ENCODE assay signal across 8 cellular contexts in the genomic region with DNA sequence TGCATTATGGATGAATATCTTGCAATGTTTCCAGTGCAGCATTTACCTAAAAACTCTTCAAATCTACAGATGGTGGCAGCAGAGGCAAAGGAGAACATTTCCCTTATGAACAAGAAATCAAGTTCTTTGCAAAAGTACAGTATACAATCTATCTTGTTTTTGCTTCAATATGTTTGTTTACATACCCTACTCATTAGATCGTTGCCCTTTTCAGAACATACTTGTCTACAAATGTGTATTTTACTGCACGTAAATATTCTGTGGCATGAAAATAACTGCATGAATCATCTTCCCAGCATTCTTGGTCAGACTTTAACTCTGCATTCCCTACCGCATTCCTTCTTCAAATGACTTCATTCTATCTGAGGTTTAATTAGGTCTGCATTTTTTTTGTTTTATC.
DNase-seq lines count a peak whose midpoint lies in the region; ATAC-seq, FAIRE-seq and TF ChIP-seq lines count a peak whose summit lies in the region.

No MANE protein-coding gene starts in this region.

- H3K27ac Mint-ChIP-seq in Caco-2 (ENCODE audit: unreplicated experiment) = no peak overlapping the region

- H3K9ac ChIP-seq in KMS-11 (no peak overlapping the region), GM12878 (ENCODE audit: control insufficient read depth, insufficient read depth, low read length) (no peak overlapping the region)

- H3K27me3 ChIP-seq in Caco-2 (replicated peaks; ENCODE audit: control insufficient read depth, insufficient read depth, low read length) = no peaks in the 10 kb centered on the region
- no peaks in the 10 kb centered on the region for H3K27me3 ChIP-seq in KMS-11 (ENCODE audit: insufficient read depth, low read depth)
- H3K27me3 ChIP-seq in GM12878 (replicated peaks in 1 of 2; ENCODE audit: control insufficient read depth in 2 of 2, insufficient read depth in 2 of 2, low read length in 1 of 2) = no peaks in the 10 kb centered on the region

- no peak for TF ChIP-seq POLR2A in GM12878 (IDR thresholded peaks at IDR 0.05; ENCODE audit: low read depth, low read length)

- no peak overlapping the region for H3K4me3 Mint-ChIP-seq in Caco-2 (ENCODE audit: unreplicated experiment)

- WGBS in GM12878 (ENCODE audit: insufficient coverage, insufficient replicate concordance, low lambda C conversion rate, missing lambda C conversion rate) = 24% methylated on average over 3 of the region's 3 CpGs
- WGBS in mesodermal cell (ENCODE audit: insufficient coverage in 2 of 2), 2 experiments = 83 to 100% methylated on average over 1 of the region's 3 CpGs

- H3K4me1 ChIP-seq in Caco-2 = no peaks in the 10 kb centered on the region
- H3K4me1 ChIP-seq in KMS-11 (ENCODE audit: low read depth, poor library complexity, severe bottlenecking) = no peaks in the 10 kb centered on the region
- no peaks in the 10 kb centered on the region for H3K4me1 ChIP-seq in GM12878 (ENCODE audit: control insufficient read depth, insufficient read depth, low read length)
- H3K4me1 ChIP-seq in mesodermal cell (ENCODE audit: control insufficient read depth, insufficient read depth, low read length, poor library complexity, severe bottlenecking) = peaks cover 12% of the 10 kb centered on the region

- no peaks in the 10 kb centered on the region for H3K9me3 Mint-ChIP-seq in Caco-2 (ENCODE audit: unreplicated experiment)

- no peak for FAIRE-seq in GM12878 (lab: Jason Lieb, UNC)

- DNase-seq in Caco-2 = peak in 1 of 2 experiments; percentile 26
- DNase-seq in GM12878 (ENCODE audit: low read depth, low spot score) = no peak
- no peak for DNase-seq in NCI-H2107 treated with DMSO at 0.1 percent for 48 hours (lab: John Stamatoyannopoulos, UW; ENCODE audit: unreplicated experiment)

- H2AFZ ChIP-seq in KMS-11 (ENCODE audit: low read depth) (no peak overlapping the region), GM12878 (ENCODE audit: control insufficient read depth, low read depth, low read length) (no peak overlapping the region)

- no peak overlapping the region for H3K4me2 ChIP-seq in KMS-11
- H3K4me2 ChIP-seq in GM12878 (ENCODE audit: control insufficient read depth, insufficient read depth) = no peak overlapping the region

- peaks cover 8% of the 10 kb centered on the region for H3K4me1 Mint-ChIP-seq in Caco-2 (ENCODE audit: low read depth, unreplicated experiment)

- no peak for TF ChIP-seq EP300 in GM12878 (IDR thresholded peaks at IDR 0.05; ENCODE audit: borderline replicate concordance in 1 of 2, control insufficient read depth in 1 of 2, low read depth in 2 of 2, low read length in 2 of 2)

- peak; percentile 25; the same call in 1 of the 2 replicates for TF ChIP-seq RAD21 in GM12878 (IDR thresholded peaks at IDR 0.05; ENCODE audit: insufficient read depth, low read depth, low read length)

- H3K4me3 ChIP-seq in Caco-2 (ENCODE audit: low read depth, low read length) = no peak overlapping the region
- no peak overlapping the region for H3K4me3 ChIP-seq in KMS-11 (IDR thresholded peaks at IDR 0.05; ENCODE audit: insufficient read depth, low read depth, low read length)
- H3K4me3 ChIP-seq in GM12878 = no peak overlapping the region
- H3K4me3 ChIP-seq in mesodermal cell (ENCODE audit: extremely low read depth, insufficient read depth, low read length, poor library complexity, severe bottlenecking) = no peak overlapping the region

- H3K36me3 ChIP-seq in Caco-2 (ENCODE audit: control insufficient read depth, insufficient read depth, low read length) = no peaks in the 10 kb centered on the region
- no peaks in the 10 kb centered on the region for H3K36me3 ChIP-seq in KMS-11 (ENCODE audit: insufficient read depth)
- no peaks in the 10 kb centered on the region for H3K36me3 ChIP-seq in GM12878 (ENCODE audit: control insufficient read depth in 2 of 2, insufficient read depth in 2 of 2, low read length in 1 of 2)
- no peaks in the 10 kb centered on the region for H3K36me3 ChIP-seq in mesodermal cell (ENCODE audit: control insufficient read depth, insufficient read depth, low read length)

- ATAC-seq in GM12878 = no peak
- no peak for ATAC-seq in HG03159 (IDR thresholded peaks at IDR 0.05; ENCODE audit: unreplicated experiment)
- ATAC-seq in GM21526 (IDR thresholded peaks at IDR 0.05; ENCODE audit: low FRiP score, unreplicated experiment) = no peak
- ATAC-seq in GM18520 (IDR thresholded peaks at IDR 0.05; ENCODE audit: unreplicated experiment) = no peak

- H3K79me2 ChIP-seq in KMS-11 (ENCODE audit: insufficient read depth, low read depth) (no peaks in the 10 kb centered on the region), GM12878 (ENCODE audit: control insufficient read depth, insufficient read depth, low read length) (no peaks in the 10 kb centered on the region)

- no peaks in the 10 kb centered on the region for H4K20me1 ChIP-seq in KMS-11 (ENCODE audit: insufficient read depth)
- H4K20me1 ChIP-seq in GM12878 (ENCODE audit: control insufficient read depth, insufficient read depth) = no peaks in the 10 kb centered on the region

- TF ChIP-seq CTCF in Caco-2 (IDR thresholded peaks at IDR 0.05; ENCODE audit: insufficient read depth in 1 of 2, low read depth in 1 of 2, low read length in 1 of 2, severe bottlenecking in 1 of 2, unreplicated experiment in 1 of 2) (peak; percentile 19 to 44), KMS-11 (conservative IDR thresholded peaks at IDR 0.05; ENCODE audit: low read depth, low read length) (0 out of 2 replicates have a peak, but pooled peaks have one; percentile 23), GM12878 (IDR thresholded peaks at IDR 0.05 in 2 of 3, conservative IDR thresholded peaks at IDR 0.05 in 1 of 3; ENCODE audit: control insufficient read depth in 2 of 3, extremely low read depth in 1 of 3, insufficient read depth in 1 of 3, low read depth in 3 of 3, low read length in 3 of 3) (peak in 1 of 3 experiments; percentile 11; a peak in 1 of 6 replicates)

- RAD21 ChIA-PET in GM12878 (lab: Charles Lee; ENCODE audit: unreplicated experiment) = no interaction called here

- H3K27me3 Mint-ChIP-seq in Caco-2 (ENCODE audit: insufficient read depth, unreplicated experiment) = no peaks in the 10 kb centered on the region

- H3K27ac ChIP-seq in KMS-11 (no peak overlapping the region), GM12878 (ENCODE audit: control insufficient read depth, insufficient read depth) (no peak overlapping the region), mesodermal cell (ENCODE audit: low read depth, low read length, severe bottlenecking) (peak overlapping the region; percentile 50)

- in situ Hi-C loops in GM12878 (cut with MboI) = no loop called here

- no TSS peak for BruUV-seq in Caco-2 (replicated peaks; lab: Mats Ljungman, UMichigan)
- BruUV-seq in GM12878 (replicated peaks; lab: Mats Ljungman, UMichigan) = no TSS peak

- H3K36me3 Mint-ChIP-seq in Caco-2 (ENCODE audit: insufficient read depth, unreplicated experiment) = no peaks in the 10 kb centered on the region

- SMC1A ChIA-PET in GM12878 (lab: Charles Lee; ENCODE audit: uncharacterized antibody, unreplicated experiment) = no interaction called here

- CTCF ChIA-PET in Caco-2 (lab: Charles Lee) (interaction anchor here (1.0 to 1.1 kb wide), 2 partner anchors 122 kb away, joined by 3 to 15 read pairs; no protein-coding TSS in a partner anchor), GM12878 (lab: Yijun Ruan, JAX) (interaction anchor here (0.6 to 1.3 kb wide), 2 partner anchors 122 to 240 kb away, joined by 3 read pairs; no protein-coding TSS in a partner anchor)

- H3K9me3 ChIP-seq in Caco-2 = no peaks in the 10 kb centered on the region
- H3K9me3 ChIP-seq in GM12878 (replicated peaks; ENCODE audit: control insufficient read depth, insufficient read depth, low read length) = no peaks in the 10 kb centered on the region
- no peaks in the 10 kb centered on the region for H3K9me3 ChIP-seq in mesodermal cell (ENCODE audit: control insufficient read depth, low read length)

- POLR2A ChIA-PET in Caco-2 (lab: Charles Lee) (no interaction called here), GM12878 (lab: Charles Lee) (no interaction called here)

- intact Hi-C loops in Caco-2 (cut with micrococcal nuclease; ENCODE audit: unreplicated experiment) (loop anchor here (1.0 kb wide), 2 partner anchors 58 to 122 kb away; no protein-coding TSS in a partner anchor), GM12878 (cut with micrococcal nuclease; ENCODE audit: unreplicated experiment) (no loop called here)

TF ChIP-seq in GM12878, 131 proteins besides CTCF, POLR2A, EP300 and RAD21:
- no peak for TF ChIP-seq NRF1 (conservative IDR thresholded peaks at IDR 0.05; ENCODE audit: low read depth, low read length)
- TF ChIP-seq RFX5 (IDR thresholded peaks at IDR 0.05; ENCODE audit: low read depth, low read length) = no peak
- no peak for TF ChIP-seq PAX8 (IDR thresholded peaks at IDR 0.05)
- no peak for TF ChIP-seq HDAC2 (IDR thresholded peaks at IDR 0.05)
- no peak for TF ChIP-seq RCOR1 (conservative IDR thresholded peaks at IDR 0.05; ENCODE audit: low read depth, low read length)
- no peak for TF ChIP-seq KAT2A (conservative IDR thresholded peaks at IDR 0.05; ENCODE audit: control insufficient read depth, low read depth, low read length)
- no peak for TF ChIP-seq ZNF24 (IDR thresholded peaks at IDR 0.05)
- TF ChIP-seq TCF3 (IDR thresholded peaks at IDR 0.05; ENCODE audit: borderline replicate concordance, insufficient read depth, low read depth, low read length) = no peak
- no peak for TF ChIP-seq BHLHE40 (IDR thresholded peaks at IDR 0.05; ENCODE audit: borderline replicate concordance in 1 of 2, low read depth in 2 of 2, low read length in 1 of 2)
- TF ChIP-seq POU2F2 (IDR thresholded peaks at IDR 0.05; ENCODE audit: borderline replicate concordance, low read depth, low read length) = no peak
- no peak for TF ChIP-seq FOXM1 (IDR thresholded peaks at IDR 0.05; ENCODE audit: low read depth, low read length)
